8 cellular contexts compared by ENCODE assay signal in genomic region chr16:57042157-57043111, GRCh38. TPM values are rescaled to one million over a fixed set of nuclear protein-coding genes. Genes with fewer than 3 reads are reported as not detected.
DNase-seq lines count a peak whose midpoint lies in the region; ATAC-seq and TF ChIP-seq lines count a peak whose summit lies in the region.

No MANE protein-coding gene starts in this region.

- peak overlapping the region; percentile 13; the same call in 1 of the 2 replicates for H2AFZ ChIP-seq in KMS-11 (ENCODE audit: low read depth)

- H3K27me3 ChIP-seq in left ventricle myocardium inferior (ENCODE audit: low read depth): no peaks in the 10 kb centered on the region
- H3K27me3 ChIP-seq in KMS-11 (ENCODE audit: insufficient read depth, low read depth): no peaks in the 10 kb centered on the region
- no peaks in the 10 kb centered on the region for H3K27me3 ChIP-seq in naive thymus-derived CD4-positive, alpha-beta T cell (ENCODE audit: control insufficient read depth in 2 of 2, insufficient read depth in 2 of 2, low read length in 2 of 2)

- TF ChIP-seq CTCF in left ventricle myocardium inferior (IDR thresholded peaks at IDR 0.05; ENCODE audit: borderline replicate concordance) (no peak), KMS-11 (conservative IDR thresholded peaks at IDR 0.05; ENCODE audit: low read depth, low read length) (no peak)

- peak overlapping the region; percentile 86 to 99 (median 95) for H3K27ac Mint-ChIP-seq in naive thymus-derived CD4-positive, alpha-beta T cell

- peak overlapping the region; percentile 67 for H3K4me2 ChIP-seq in KMS-11

- CTCF ChIA-PET in naive thymus-derived CD4-positive, alpha-beta T cell (lab: Charles Lee): interaction anchor here (0.9 to 5.7 kb wide), 12 partner anchors 13 to 77 kb away, joined by 3 to 44 read pairs (median 4); partner anchors contain the start of gene NLRC5

- no peaks in the 10 kb centered on the region for H3K27me3 Mint-ChIP-seq in naive thymus-derived CD4-positive, alpha-beta T cell

- DNase-seq in left ventricle myocardium inferior (no peak), Right ventricle myocardium inferior (ENCODE audit: missing footprints) (no peak), activated T-cell treated with anti-CD3 and anti-CD28 coated beads for 24 hours (ENCODE audit: low read depth) (peak; percentile 82), COLO829 (ENCODE audit: low spot score) (no peak), OCI-M2 (lab: John Stamatoyannopoulos, UW; ENCODE audit: unreplicated experiment) (no peak), HUDEP-2 (lab: John Stamatoyannopoulos, UW; ENCODE audit: unreplicated experiment in 76 of 76) (no peak)
- DNase-seq in naive thymus-derived CD4-positive, alpha-beta T cell: peak in 4 of 9 donors; percentile 23 to 81 (median 42)

- peaks cover 0 to 4% (median 0%) of the 10 kb centered on the region in 11 donors for H3K9me3 Mint-ChIP-seq in naive thymus-derived CD4-positive, alpha-beta T cell

- H3K4me3 ChIP-seq in left ventricle myocardium inferior (no peak overlapping the region), KMS-11 (IDR thresholded peaks at IDR 0.05; ENCODE audit: insufficient read depth, low read depth, low read length) (no peak overlapping the region)
- H3K4me3 ChIP-seq in naive thymus-derived CD4-positive, alpha-beta T cell (ENCODE audit: low read length): peak overlapping the region; percentile 45

- no peaks in the 10 kb centered on the region for H3K9me3 ChIP-seq in left ventricle myocardium inferior (replicated peaks)
- no peaks in the 10 kb centered on the region for H3K9me3 ChIP-seq in naive thymus-derived CD4-positive, alpha-beta T cell (ENCODE audit: control insufficient read depth in 2 of 3, low read length in 3 of 3)

- intact Hi-C loops in left ventricle myocardium inferior (cut with micrococcal nuclease) (loop anchor here (10.0 kb wide), 1 partner anchor 178 kb away; the partner anchor contains the start of gene SLC12A3), Right ventricle myocardium inferior (cut with DNase I) (no loop called here)
- intact Hi-C loops in naive thymus-derived CD4-positive, alpha-beta T cell (cut with micrococcal nuclease): loop anchor here (1.0 to 10.0 kb wide), 3 partner anchors 40 to 178 kb away; partner anchors contain the start of gene SLC12A3 (in 1 of the 2)

- H3K4me1 ChIP-seq in left ventricle myocardium inferior (peaks cover 29% of the 10 kb centered on the region), KMS-11 (ENCODE audit: low read depth, poor library complexity, severe bottlenecking) (peaks cover 70% of the 10 kb centered on the region)
- peaks cover 64 to 72% of the 10 kb centered on the region in 2 donors for H3K4me1 ChIP-seq in naive thymus-derived CD4-positive, alpha-beta T cell (ENCODE audit: control insufficient read depth in 2 of 2, insufficient read depth in 2 of 2, low read length in 2 of 2)

- ATAC-seq in Right ventricle myocardium inferior: no peak
- ATAC-seq in naive thymus-derived CD4-positive, alpha-beta T cell: peak; percentile 51

- H3K9ac ChIP-seq in KMS-11: peak overlapping the region; percentile 37; the same call in 1 of the 2 replicates

- peak overlapping the region; percentile 16 for H3K27ac ChIP-seq in left ventricle myocardium inferior (replicated peaks)
- peak overlapping the region; percentile 88 for H3K27ac ChIP-seq in KMS-11
- peak overlapping the region; percentile 72 for H3K27ac ChIP-seq in naive thymus-derived CD4-positive, alpha-beta T cell (ENCODE audit: low read depth, low read length)

- H3K4me3 Mint-ChIP-seq in naive thymus-derived CD4-positive, alpha-beta T cell: peak overlapping the region; percentile 66 to 95 (median 84)

- peaks cover 49 to 83% (median 68%) of the 10 kb centered on the region in 7 donors for H3K4me1 Mint-ChIP-seq in naive thymus-derived CD4-positive, alpha-beta T cell

- H3K79me2 ChIP-seq in KMS-11 (ENCODE audit: insufficient read depth, low read depth): no peaks in the 10 kb centered on the region

- POLR2A ChIA-PET in naive thymus-derived CD4-positive, alpha-beta T cell (lab: Charles Lee): interaction anchor here (0.8 to 8.0 kb wide), 13 partner anchors 9 to 77 kb away, joined by 3 to 172 read pairs (median 12); partner anchors contain the start of gene NLRC5

- H4K20me1 ChIP-seq in KMS-11 (ENCODE audit: insufficient read depth): no peaks in the 10 kb centered on the region

- H3K36me3 ChIP-seq in left ventricle myocardium inferior (peaks cover 13% of the 10 kb centered on the region), KMS-11 (ENCODE audit: insufficient read depth) (no peaks in the 10 kb centered on the region)
- H3K36me3 ChIP-seq in naive thymus-derived CD4-positive, alpha-beta T cell (ENCODE audit: control insufficient read depth in 2 of 3, insufficient read depth in 3 of 3, low read length in 3 of 3): peaks cover 22 to 60% (median 31%) of the 10 kb centered on the region in 3 experiments

- H3K36me3 Mint-ChIP-seq in naive thymus-derived CD4-positive, alpha-beta T cell: peaks cover 6 to 53% (median 38%) of the 10 kb centered on the region in 5 donors

RNA-seq across cellular contexts. Expression of gene CPNE2, which starts 49.9 kb away (rescaled TPM):
- 13.7 TPM for total RNA-seq in left ventricle myocardium inferior
- total RNA-seq in Right ventricle myocardium inferior: 14.6 TPM
- total RNA-seq in naive thymus-derived CD4-positive, alpha-beta T cell: 10 to 100 TPM in 1 of 5 experiments, 1 to 10 TPM in 4; 1.1 to 11.7 (median 3.5) TPM
- 10 to 100 TPM in 1 of 2 donors, 1 to 10 TPM in 1; 6.8 to 12.6 TPM for polyA plus RNA-seq in naive thymus-derived CD4-positive, alpha-beta T cell

RNA-seq across cellular contexts. Expression of gene NLRC5, which starts 53.1 kb away (rescaled TPM):
- total RNA-seq in left ventricle myocardium inferior (6.6 TPM), Right ventricle myocardium inferior (8.6 TPM)
- 100 to 1,000 TPM; 380 to 615 (median 394) TPM for total RNA-seq in naive thymus-derived CD4-positive, alpha-beta T cell
- polyA plus RNA-seq in naive thymus-derived CD4-positive, alpha-beta T cell: 100 to 1,000 TPM in 1 of 2 donors, 10 to 100 TPM in 1; 76.0 to 122 TPM

Comparison
In these comparisons a context has a peak if more than half of its experiments do, and no peak if none do; other contexts are left out.
1. H3K27ac ChIP-seq: peak in every context shown above with its lines; median percentile 88 in KMS-11; 72 in naive thymus-derived CD4-positive, alpha-beta T cell; 16 in left ventricle myocardium inferior.
2. RNA of gene NLRC5, which starts 53.1 kb away (total RNA-seq): 380 to 615 TPM in naive thymus-derived CD4-positive, alpha-beta T cell; 8.6 TPM in Right ventricle myocardium inferior (single experiment) and 6.6 TPM in left ventricle myocardium inferior (single experiment); every median in the first group is over 10 times any median in the second.